ENCODE assay signal across 1 cellular context in genomic region chr1:155323729-155324040, GRCh38.
TF ChIP-seq lines count a peak whose summit lies in the region.

No MANE protein-coding gene starts in this region.

TF ChIP-seq in endothelial cell of umbilical vein, 7 proteins besides CTCF, POLR2A, EP300 and RAD21:
- TF ChIP-seq MYC (IDR thresholded peaks at IDR 0.05; ENCODE audit: low read depth, low read length) (no peak), FOS (IDR thresholded peaks at IDR 0.05; ENCODE audit: borderline replicate concordance, insufficient read depth, low read length) (no peak), GATA2 (IDR thresholded peaks at IDR 0.05; ENCODE audit: insufficient read depth, insufficient read length, low read depth, low read length) (no peak), POLR2AphosphoS5 (IDR thresholded peaks at IDR 0.05; ENCODE audit: insufficient read depth, low read depth, low read length) (no peak), MAX (IDR thresholded peaks at IDR 0.05; ENCODE audit: insufficient read depth, insufficient read length) (no peak), JUN (IDR thresholded peaks at IDR 0.05; ENCODE audit: borderline replicate concordance, insufficient read depth, insufficient read length, low read depth) (no peak), EZH2 (IDR thresholded peaks at IDR 0.05; ENCODE audit: borderline replicate concordance, low read depth, low read length, severe bottlenecking) (no peak)
